In genomic region chrX:56803849-56804681, GRCh38 we compare ENCODE assay signal across 12 cellular contexts.
DNase-seq lines count a peak whose midpoint lies in the region; ATAC-seq, FAIRE-seq and TF ChIP-seq lines count a peak whose summit lies in the region.
"Had no signal": no experiment of that assay in that cellular context is flagged by ENCODE, and none has a peak within 500 bp of the region (broad histone marks: within the 10 kb centered on the region; RNA-seq: fewer than 3 reads in every experiment).

No MANE protein-coding gene starts in this region.

- H4K20me1 ChIP-seq in keratinocyte (ENCODE audit: control insufficient read depth, extremely low read depth, insufficient read depth, low read length): no peaks in the 10 kb centered on the region

- H3K27ac ChIP-seq in VCaP (peak overlapping the region; percentile 60), keratinocyte (ENCODE audit: control insufficient read depth, insufficient read depth, low read length) (no peak overlapping the region), substantia nigra (ENCODE audit: low read depth, low read length, poor library complexity, severe bottlenecking) (peak overlapping the region; percentile 84)

- H3K79me2 ChIP-seq in keratinocyte (ENCODE audit: control insufficient read depth, insufficient read depth, low read length): no peaks in the 10 kb centered on the region

- no peaks in the 10 kb centered on the region for H3K9me3 Mint-ChIP-seq in activated CD8-positive, alpha-beta memory T cell treated with anti-CD3 and anti-CD28 coated beads, Interleukin-2, amount 10 ng/mL, durations not matched to agents 7 days and 5 days (ENCODE audit: low read depth)
- H3K9me3 Mint-ChIP-seq: stimulated activated memory B cell treated with anti-CD40 and anti-IgM and Interleukin-4, amounts not matched to agents 10 μg/mL and 1 μg/mL and 100 μg/mL, for 72 hours had no signal

- no peak overlapping the region for H3K4me3 Mint-ChIP-seq in activated CD8-positive, alpha-beta memory T cell treated with anti-CD3 and anti-CD28 coated beads, Interleukin-2, amount 10 ng/mL, durations not matched to agents 7 days and 5 days
- H3K4me3 Mint-ChIP-seq: stimulated activated memory B cell treated with anti-CD40 and anti-IgM and Interleukin-4, amounts not matched to agents 10 μg/mL and 1 μg/mL and 100 μg/mL, for 72 hours had no signal

- H3K9me3 ChIP-seq in keratinocyte (ENCODE audit: control insufficient read depth, low read depth, low read length): no peaks in the 10 kb centered on the region
- H3K9me3 ChIP-seq: adrenal gland, left lung, Peyer's patch had no signal

- peak overlapping the region; percentile 51 for H3K4me2 ChIP-seq in keratinocyte (ENCODE audit: control insufficient read depth, extremely low read depth, insufficient read depth, low read depth, low read length)

- no peak overlapping the region for H2AFZ ChIP-seq in keratinocyte (ENCODE audit: control insufficient read depth, low read length)

- H3K9ac ChIP-seq in keratinocyte (ENCODE audit: control insufficient read depth, extremely low read depth, insufficient read depth, low read length): no peak overlapping the region

- no peaks in the 10 kb centered on the region for H3K27me3 ChIP-seq in keratinocyte (ENCODE audit: control insufficient read depth, extremely low read depth, insufficient read depth, low read length)
- H3K27me3 ChIP-seq: adrenal gland, Peyer's patch had no signal

- no peak for ATAC-seq in activated CD8-positive, alpha-beta memory T cell treated with anti-CD3 and anti-CD28 coated beads, Interleukin-2, amount 10 ng/mL, durations not matched to agents 7 days and 5 days
- no peak for ATAC-seq in GM18519 (IDR thresholded peaks at IDR 0.05; ENCODE audit: low FRiP score, unreplicated experiment)
- ATAC-seq: stimulated activated memory B cell treated with anti-CD40 and anti-IgM and Interleukin-4, amounts not matched to agents 10 μg/mL and 1 μg/mL and 100 μg/mL, for 72 hours had no signal

- H3K4me1 ChIP-seq in keratinocyte (ENCODE audit: control insufficient read depth, extremely low read depth, insufficient read depth, low read length): peaks cover 8% of the 10 kb centered on the region
- H3K4me1 ChIP-seq: left lung, Peyer's patch had no signal

- no peak for DNase-seq in activated CD8-positive, alpha-beta memory T cell treated with anti-CD3 and anti-CD28 coated beads, Interleukin-2, amount 10 ng/mL, durations not matched to agents 7 days and 5 days
- no peak for DNase-seq in activated CD8-positive, alpha-beta memory T cell treated with anti-CD3 and anti-CD28 coated beads, Interleukin-2, amount 50 U/mL, for 48 hours
- DNase-seq in keratinocyte (ENCODE audit: low read depth, low spot score) (no peak), substantia nigra (lab: John Stamatoyannopoulos, UW) (peak in 7 of 49 donors; percentile 6 to 58 (median 16)), NCI-H2227 treated with DMSO at 0.1 percent for 48 hours (lab: John Stamatoyannopoulos, UW) (no peak), NCI-H1417 (lab: John Stamatoyannopoulos, UW) (no peak)

- CTCF ChIA-PET in activated CD8-positive, alpha-beta memory T cell treated with anti-CD3 and anti-CD28 coated beads, Interleukin-2, amount 10 ng/mL, durations not matched to agents 7 days and 5 days (lab: Charles Lee): no interaction called here

- no peaks in the 10 kb centered on the region for H3K36me3 ChIP-seq in keratinocyte (ENCODE audit: control insufficient read depth in 2 of 2, extremely low read depth in 1 of 2, insufficient read depth in 2 of 2, low read length in 2 of 2)
- H3K36me3 ChIP-seq: adrenal gland, left lung, Peyer's patch had no signal

- peak; percentile 25 for TF ChIP-seq CTCF in VCaP (conservative IDR thresholded peaks at IDR 0.05)
- TF ChIP-seq CTCF in keratinocyte (optimal IDR thresholded peaks at IDR 0.05 in 1 of 3, IDR thresholded peaks at IDR 0.05 in 1 of 3, conservative IDR thresholded peaks at IDR 0.05 in 1 of 3; ENCODE audit: extremely low read depth in 1 of 3, insufficient read depth in 2 of 3, low read length in 3 of 3): no peak

- no peak overlapping the region for H3K4me3 ChIP-seq in keratinocyte (ENCODE audit: control insufficient read depth in 2 of 3, extremely low read depth in 1 of 3, insufficient read depth in 2 of 3, low read depth in 1 of 3, low read length in 3 of 3)

- no peaks in the 10 kb centered on the region for H3K9me1 ChIP-seq in keratinocyte (ENCODE audit: control insufficient read depth, extremely low read depth, insufficient read depth, low read length)

- H3K27me3 Mint-ChIP-seq in activated CD8-positive, alpha-beta memory T cell treated with anti-CD3 and anti-CD28 coated beads, Interleukin-2, amount 10 ng/mL, durations not matched to agents 7 days and 5 days: no peaks in the 10 kb centered on the region
- H3K27me3 Mint-ChIP-seq: stimulated activated memory B cell treated with anti-CD40 and anti-IgM and Interleukin-4, amounts not matched to agents 10 μg/mL and 1 μg/mL and 100 μg/mL, for 72 hours had no signal

- H3K36me3 Mint-ChIP-seq in activated CD8-positive, alpha-beta memory T cell treated with anti-CD3 and anti-CD28 coated beads, Interleukin-2, amount 10 ng/mL, durations not matched to agents 7 days and 5 days: peaks cover 5% of the 10 kb centered on the region

- peaks cover 27% of the 10 kb centered on the region for H3K4me1 Mint-ChIP-seq in activated CD8-positive, alpha-beta memory T cell treated with anti-CD3 and anti-CD28 coated beads, Interleukin-2, amount 10 ng/mL, durations not matched to agents 7 days and 5 days

- peak overlapping the region; percentile 24 for H3K27ac Mint-ChIP-seq in activated CD8-positive, alpha-beta memory T cell treated with anti-CD3 and anti-CD28 coated beads, Interleukin-2, amount 10 ng/mL, durations not matched to agents 7 days and 5 days
- H3K27ac Mint-ChIP-seq: stimulated activated memory B cell treated with anti-CD40 and anti-IgM and Interleukin-4, amounts not matched to agents 10 μg/mL and 1 μg/mL and 100 μg/mL, for 72 hours had no signal

- FAIRE-seq in keratinocyte (lab: Jason Lieb, UNC): no peak

- dilution Hi-C loops in keratinocyte (cut with MboI; ENCODE audit: extremely low pct_ligation_motif_present, low sequenced_read_pairs): no loop called here
